ENCODE assay signal across 17 cellular contexts in the genomic region with DNA sequence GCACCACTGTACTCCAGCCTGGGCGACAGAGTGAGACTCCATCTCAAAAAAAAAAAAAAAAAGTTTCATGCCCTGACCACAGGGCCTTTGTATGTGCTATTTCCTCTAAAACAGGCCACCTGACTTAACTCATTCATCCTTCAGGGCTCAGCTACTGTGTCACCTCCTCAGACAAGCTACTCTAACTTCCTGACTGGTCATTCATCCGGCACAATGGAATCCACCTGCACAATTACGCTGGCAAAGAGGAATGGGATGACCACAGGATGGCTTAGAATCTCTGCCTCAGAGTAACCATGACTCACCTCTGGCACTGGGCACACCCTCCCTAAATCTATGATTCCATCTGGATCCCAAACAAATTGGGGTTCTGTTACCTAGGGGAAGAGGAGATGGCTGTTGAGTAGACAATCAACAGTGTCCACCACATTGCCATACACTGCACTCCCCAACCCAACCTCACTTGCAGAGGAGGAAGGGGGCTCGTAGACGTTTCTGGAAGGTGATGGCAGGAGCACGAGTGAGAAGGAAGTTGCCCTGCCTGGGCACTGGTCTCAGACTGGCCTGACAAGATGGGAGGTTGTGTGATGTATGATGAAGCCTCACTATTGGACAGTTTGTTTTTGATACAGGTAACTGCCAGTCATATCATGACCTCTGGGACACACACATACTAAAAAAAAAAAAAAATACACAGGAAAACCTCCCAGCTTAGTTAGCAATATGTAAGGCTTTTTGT. TPM values are rescaled to one million over a fixed set of nuclear protein-coding genes. Genes with fewer than 3 reads are reported as not detected.
A peak's percentile ranks its signal among the peaks of the same experiment; 100 is the strongest.
DNase-seq lines count a peak whose midpoint lies in the region; TF ChIP-seq lines count a peak whose summit lies in the region.
"Had no signal": no experiment of that assay in that cellular context is flagged by ENCODE, and none has a peak within 500 bp of the region (broad histone marks: within the 10 kb centered on the region; RNA-seq: fewer than 3 reads in every experiment).

No MANE protein-coding gene starts in this region.

- no peak overlapping the region for H3K9ac ChIP-seq in Karpas-422 (ENCODE audit: low read length)

- H3K4me2 ChIP-seq in Karpas-422 (ENCODE audit: low read depth, low read length, poor library complexity, severe bottlenecking): no peak overlapping the region

- no peak for TF ChIP-seq CTCF in astrocyte of the spinal cord (IDR thresholded peaks at IDR 0.05; ENCODE audit: low read depth, low read length)

- H3K27me3 ChIP-seq in MG63 (no peaks in the 10 kb centered on the region), Karpas-422 (ENCODE audit: low read length) (no peaks in the 10 kb centered on the region)
- H3K27me3 ChIP-seq: BLaER1 treated with 17β-estradiol and CSF1 and Interleukin-3, amounts not matched to agents 10 nM and 100 nM; testis had no signal

- no peak overlapping the region for H3K27ac ChIP-seq in Karpas-422 (ENCODE audit: low read length)
- H3K27ac ChIP-seq: esophagus muscularis mucosa, left ventricle myocardium inferior, testis had no signal

- H3K4me3 ChIP-seq in MG63 (no peak overlapping the region), astrocyte of the spinal cord (ENCODE audit: low read depth, low read length) (no peak overlapping the region), Karpas-422 (ENCODE audit: low read length) (no peak overlapping the region)
- H3K4me3 ChIP-seq: BLaER1 treated with 17β-estradiol and CSF1 and Interleukin-3, amounts not matched to agents 10 nM and 100 nM; esophagus muscularis mucosa; left ventricle myocardium inferior; testis had no signal

- H3K36me3 ChIP-seq in MG63: no peaks in the 10 kb centered on the region
- H3K36me3 ChIP-seq in Karpas-422 (ENCODE audit: insufficient read depth, low read length): no peaks in the 10 kb centered on the region
- H3K36me3 ChIP-seq: BLaER1 treated with 17β-estradiol and CSF1 and Interleukin-3, amounts not matched to agents 10 nM and 100 nM; esophagus muscularis mucosa; left ventricle myocardium inferior had no signal

- DNase-seq in EH (ENCODE audit: low read depth): peak; percentile 55
- peak; percentile 68 for DNase-seq in MG63
- DNase-seq in astrocyte of the spinal cord (ENCODE audit: low read depth, low spot score): peak; percentile 15
- peak; percentile 99 for DNase-seq in kidney tubule cell (ENCODE audit: low spot score)
- DNase-seq in activated T-cell treated with anti-CD3 and anti-CD28 coated beads, Interleukin-2, amount 50 U/mL, for 1 hour: no peak
- DNase-seq in SHP77 treated with DMSO at 0.1 percent for 48 hours (lab: John Stamatoyannopoulos, UW): no peak
- DNase-seq in Karpas-422: no peak
- DNase-seq in DMS79 treated with DMSO at 0.1 percent for 48 hours (lab: John Stamatoyannopoulos, UW): no peak
- DNase-seq: activated CD4-positive, alpha-beta T cell treated with anti-CD3 and anti-CD28 coated beads for 1 hour; activated naive CD8-positive, alpha-beta T cell treated with anti-CD3 and anti-CD28 coated beads for 36 hours; hypothalamus; left ventricle myocardium inferior; NCI-H1105 treated with DMSO at 0.1 percent for 48 hours; T-helper 1 cell; testis had no signal

- H3K79me2 ChIP-seq in Karpas-422 (ENCODE audit: low read length): no peaks in the 10 kb centered on the region

- H4K20me1 ChIP-seq in Karpas-422 (ENCODE audit: insufficient read depth, low read depth, low read length): no peaks in the 10 kb centered on the region
- H4K20me1 ChIP-seq: BLaER1 treated with 17β-estradiol and CSF1 and Interleukin-3, amounts not matched to agents 10 nM and 100 nM had no signal

- in situ Hi-C loops in astrocyte of the spinal cord (cut with HindIII; ENCODE audit: low sequenced_read_pairs): no loop called here

- H3K9me2 ChIP-seq in Karpas-422 (replicated peaks; ENCODE audit: insufficient read depth, low read length): no peaks in the 10 kb centered on the region

- no peaks in the 10 kb centered on the region for H3K9me3 ChIP-seq in MG63
- no peaks in the 10 kb centered on the region for H3K9me3 ChIP-seq in Karpas-422 (ENCODE audit: low read length)
- H3K9me3 ChIP-seq: BLaER1 treated with 17β-estradiol and CSF1 and Interleukin-3, amounts not matched to agents 10 nM and 100 nM; esophagus muscularis mucosa; left ventricle myocardium inferior; testis had no signal

- H2AFZ ChIP-seq in Karpas-422 (ENCODE audit: low read length): no peak overlapping the region

- H3K4me1 ChIP-seq in Karpas-422 (ENCODE audit: low read length): peaks cover 5% of the 10 kb centered on the region
- H3K4me1 ChIP-seq: testis had no signal

RNA-seq across cellular contexts. Expression of a gene that starts 22.8 kb away (rescaled TPM):
- total RNA-seq in MG63 (2014; rRNA removed; shearing (Covaris generic); ENCODE audit: low replicate concordance): 36.1 and 66.9 TPM in 2 replicates
- 1.3 and 1.8 TPM in 2 replicates for total RNA-seq in Karpas-422 (2014; rRNA removed; shearing (Covaris generic); ENCODE audit: low replicate concordance)

RNA-seq across cellular contexts. Expression of a gene that starts 41.9 kb away (rescaled TPM):
- total RNA-seq in MG63 (2014; rRNA removed; shearing (Covaris generic); ENCODE audit: low replicate concordance): 72.8 and 117 TPM in 2 replicates
- total RNA-seq in Karpas-422 (2014; rRNA removed; shearing (Covaris generic); ENCODE audit: low replicate concordance): 83.7 and 97.4 TPM in 2 replicates

RNA-seq across cellular contexts. Expression of a gene that starts 58.4 kb away (rescaled TPM):
- total RNA-seq in MG63 (2014; rRNA removed; shearing (Covaris generic); ENCODE audit: low replicate concordance): 18.1 and 19.2 TPM in 2 replicates
- total RNA-seq in Karpas-422 (2014; rRNA removed; shearing (Covaris generic); ENCODE audit: low replicate concordance): 8.3 and 21.7 TPM in 2 replicates

Comparison
In these comparisons a context has a peak if more than half of its experiments do, and no peak if none do; other contexts are left out.
1. DNase-seq: peak in EH (single experiment), MG63 (single experiment), astrocyte of the spinal cord (single experiment) and kidney tubule cell (single experiment); none in activated T-cell treated with anti-CD3 and anti-CD28 coated beads, Interleukin-2, amount 50 U/mL, for 1 hour (single experiment), SHP77 treated with DMSO at 0.1 percent for 48 hours (single experiment), Karpas-422 (single experiment) and DMS79 treated with DMSO at 0.1 percent for 48 hours (single experiment).
2. RNA of a gene that starts 22.8 kb away (total RNA-seq): 36.1 to 66.9 TPM in MG63; 1.3 to 1.8 TPM in Karpas-422; every median in the first group is over 10 times any median in the second.